In genomic region chr14:74018704-74019407, GRCh38 we compare ENCODE assay signal across 8 cellular contexts. TPM values are rescaled to one million over a fixed set of nuclear protein-coding genes. Genes with fewer than 3 reads are reported as not detected.
DNase-seq lines count a peak whose midpoint lies in the region; ATAC-seq and TF ChIP-seq lines count a peak whose summit lies in the region.

Gene BBOF1 (plus strand): TSS chr14:74019349. CDS start chr14:74019479, 130 bp downstream.
Gene ENTPD5 (minus strand): TSS chr14:74019288. CDS start chr14:73988102, 31,186 bp downstream.

- peaks cover 12% of the 10 kb centered on the region for H3K4me1 Mint-ChIP-seq in T-helper 1 cell treated with Interleukin-12 subunit alpha and Interleukin-12 subunit beta and Interleukin-4 antibody, amounts not matched to agents 30 μg/mL and 1 μg/mL, for 36 hours (ENCODE audit: low read depth)

- no peaks in the 10 kb centered on the region for H3K27me3 ChIP-seq in right atrium auricular region

- peak within 1 kb of the TSS; percentile 95 for H3K27ac Mint-ChIP-seq in T-helper 1 cell treated with Interleukin-12 subunit alpha and Interleukin-12 subunit beta and Interleukin-4 antibody, amounts not matched to agents 30 μg/mL and 1 μg/mL, for 36 hours

- no peaks in the 10 kb centered on the region for H3K27me3 Mint-ChIP-seq in T-helper 1 cell treated with Interleukin-12 subunit alpha and Interleukin-12 subunit beta and Interleukin-4 antibody, amounts not matched to agents 30 μg/mL and 1 μg/mL, for 36 hours (ENCODE audit: low read depth)

- DNase-seq in NCI-H146 (lab: John Stamatoyannopoulos, UW) = peak; percentile 77
- DNase-seq in amygdala (lab: John Stamatoyannopoulos, UW) = peak in 55 of 56 donors; percentile 20 to 92 (median 74)
- peak; percentile 79 for DNase-seq in right atrium auricular region (ENCODE audit: low spot score)
- peak; percentile 41 for DNase-seq in pulmonary artery endothelial cell (ENCODE audit: low read depth, low spot score)

- H3K4me3 ChIP-seq in GM12875 (ENCODE audit: low read depth, low read length) (peak within 1 kb of the TSS; percentile 99), right atrium auricular region (peak within 1 kb of the TSS; percentile 79 to 82), urinary bladder (ENCODE audit: low read depth, low read length) (peak within 1 kb of the TSS; percentile 70)

- peak; percentile 96 for ATAC-seq in HG02798 (IDR thresholded peaks at IDR 0.05; ENCODE audit: poor library complexity, unreplicated experiment)

- peak within 1 kb of the TSS; percentile 92 for H3K4me3 Mint-ChIP-seq in T-helper 1 cell treated with Interleukin-12 subunit alpha and Interleukin-12 subunit beta and Interleukin-4 antibody, amounts not matched to agents 30 μg/mL and 1 μg/mL, for 36 hours

- WGBS in urinary bladder = under 1% methylated on average over 86 of the region's 86 CpGs

- H3K9me3 Mint-ChIP-seq in T-helper 1 cell treated with Interleukin-12 subunit alpha and Interleukin-12 subunit beta and Interleukin-4 antibody, amounts not matched to agents 30 μg/mL and 1 μg/mL, for 36 hours = no peaks in the 10 kb centered on the region

- H3K36me3 ChIP-seq in right atrium auricular region = no peaks in the 10 kb centered on the region
- H3K36me3 ChIP-seq in urinary bladder (ENCODE audit: insufficient read depth) = no peaks in the 10 kb centered on the region

- H3K9me3 ChIP-seq in right atrium auricular region = no peaks in the 10 kb centered on the region

- H3K27ac ChIP-seq in right atrium auricular region (peak within 1 kb of the TSS; percentile 97 to 99), urinary bladder (ENCODE audit: low read depth) (peak within 1 kb of the TSS; percentile 99)

- H3K36me3 Mint-ChIP-seq in T-helper 1 cell treated with Interleukin-12 subunit alpha and Interleukin-12 subunit beta and Interleukin-4 antibody, amounts not matched to agents 30 μg/mL and 1 μg/mL, for 36 hours (ENCODE audit: low read depth) = no peaks in the 10 kb centered on the region

- H3K4me1 ChIP-seq in right atrium auricular region = peaks cover 0 to 15% of the 10 kb centered on the region in 2 donors
- H3K4me1 ChIP-seq in urinary bladder (ENCODE audit: insufficient read depth) = no peaks in the 10 kb centered on the region

- 0 out of 2 replicates have a peak, but pooled peaks have one; percentile 9 for TF ChIP-seq CTCF in GM12875 (IDR thresholded peaks at IDR 0.05; ENCODE audit: borderline replicate concordance, insufficient read depth, low read depth, low read length)
- TF ChIP-seq CTCF in right atrium auricular region (IDR thresholded peaks at IDR 0.05) = no peak

RNA-seq across cellular contexts. Expression of gene BBOF1, which starts in this region (rescaled TPM):
- total RNA-seq in right atrium auricular region (1 to 10 TPM; 3.3 to 5.7 TPM), pulmonary artery endothelial cell (1.3 and 1.9 TPM in 2 replicates), urinary bladder (23.9 TPM)
- 7.5 TPM for polyA plus RNA-seq in urinary bladder

RNA-seq across cellular contexts. Expression of gene ENTPD5, which starts in this region (rescaled TPM):
- total RNA-seq in right atrium auricular region (1 to 10 TPM; 4.8 to 5.8 TPM), pulmonary artery endothelial cell (9.9 and 12.7 TPM in 2 replicates), urinary bladder (21.3 TPM)
- polyA plus RNA-seq in urinary bladder = 8.9 TPM

Comparison
In these comparisons a context has a peak if more than half of its experiments do, and no peak if none do; other contexts are left out.
1. Peak in every context shown above with its lines: DNase-seq, ATAC-seq, H3K4me3 ChIP-seq and H3K27ac ChIP-seq.